9 cellular contexts compared by ENCODE assay signal in the genomic region with DNA sequence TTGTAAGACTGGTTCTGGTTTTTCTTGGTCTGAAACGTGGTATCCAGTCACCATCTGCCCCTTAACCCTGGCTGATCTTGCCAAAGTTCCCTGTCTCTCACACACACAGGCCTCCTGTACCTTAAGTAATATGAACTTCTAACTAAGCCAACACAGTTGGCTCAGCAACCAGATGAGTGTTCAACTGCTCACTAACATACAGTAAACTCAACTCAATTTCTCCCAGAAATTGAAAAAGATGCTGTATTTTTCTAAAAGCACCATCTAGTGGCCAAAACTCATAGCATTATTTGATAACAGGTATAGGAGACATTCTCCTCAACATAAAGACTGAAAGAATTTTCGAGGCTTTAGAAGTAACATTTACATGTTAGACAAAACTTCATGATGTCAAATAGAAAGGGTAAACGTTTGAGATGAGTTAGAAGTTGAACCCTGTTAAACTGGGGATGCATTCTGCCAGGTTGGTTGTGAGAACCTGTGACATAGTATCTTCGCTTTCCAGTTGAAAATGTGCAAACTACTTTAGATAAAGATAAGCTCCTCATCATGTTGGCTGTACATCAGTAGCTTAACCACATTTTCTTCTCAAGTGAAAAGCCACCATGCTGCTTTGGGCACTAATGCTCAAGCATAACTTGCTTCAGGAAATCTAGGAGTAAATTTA. TPM values are rescaled to one million over a fixed set of nuclear protein-coding genes. Genes with fewer than 3 reads are reported as not detected.
DNase-seq lines count a peak whose midpoint lies in the region; ATAC-seq, FAIRE-seq and TF ChIP-seq lines count a peak whose summit lies in the region.
"Had no signal": no experiment of that assay in that cellular context is flagged by ENCODE, and none has a peak within 500 bp of the region (broad histone marks: within the 10 kb centered on the region; RNA-seq: fewer than 3 reads in every experiment).

No MANE protein-coding gene starts in this region.

- no peak overlapping the region for H3K4me3 ChIP-seq in CD8-positive, alpha-beta memory T cell (ENCODE audit: low read length)
- H3K4me3 ChIP-seq in foreskin fibroblast (ENCODE audit: low read depth in 1 of 2, low read length in 2 of 2), result no peak overlapping the region
- H3K4me3 ChIP-seq: SJSA1 had no signal

- no peaks in the 10 kb centered on the region for H3K9me3 Mint-ChIP-seq in CD8-positive, alpha-beta memory T cell
- no peaks in the 10 kb centered on the region for H3K9me3 Mint-ChIP-seq in T-cell
- H3K9me3 Mint-ChIP-seq in activated T-helper 1 cell treated with anti-CD3 and anti-CD28 coated beads, Interleukin-12 subunit alpha, Interleukin-12 subunit beta, Interleukin-2, Interleukin-4 antibody, amounts not matched to agents 30 ng/mL and 10 ng/mL and 1 ng/mL, durations not matched to agents 14 hours and 24 hours and 36 hours, result no peaks in the 10 kb centered on the region

- no peak for FAIRE-seq in frontal cortex (lab: Jason Lieb, UNC)
- FAIRE-seq in H54 (lab: Jason Lieb, UNC), result no peak

- no peak overlapping the region for H3K27ac ChIP-seq in CD8-positive, alpha-beta memory T cell (ENCODE audit: low read depth, low read length)
- H3K27ac ChIP-seq: SJSA1 had no signal

- CTCF ChIA-PET in CD8-positive, alpha-beta memory T cell (lab: Charles Lee), result interaction anchor here (0.7 to 2.6 kb wide), 14 partner anchors 9 to 174 kb away, joined by 3 to 10 read pairs (median 4); a partner anchor contains a TSS
- CTCF ChIA-PET in HEK293T (lab: Yijun Ruan, JAX), result interaction anchor here (0.6 to 2.5 kb wide), 13 partner anchors 9 to 614 kb away, joined by 3 to 15 read pairs (median 3); no protein-coding TSS in a partner anchor
- CTCF ChIA-PET in T-cell (lab: Charles Lee), result interaction anchor here (0.6 to 4.7 kb wide), 38 partner anchors 8 to 865 kb away, joined by 3 to 43 read pairs (median 4); no protein-coding TSS in a partner anchor

- H3K27me3 Mint-ChIP-seq in CD8-positive, alpha-beta memory T cell, result no peaks in the 10 kb centered on the region
- H3K27me3 Mint-ChIP-seq in T-cell, result no peaks in the 10 kb centered on the region
- peaks cover under 1% of the 10 kb centered on the region for H3K27me3 Mint-ChIP-seq in activated T-helper 1 cell treated with anti-CD3 and anti-CD28 coated beads, Interleukin-12 subunit alpha, Interleukin-12 subunit beta, Interleukin-2, Interleukin-4 antibody, amounts not matched to agents 30 ng/mL and 10 ng/mL and 1 ng/mL, durations not matched to agents 14 hours and 24 hours and 36 hours (ENCODE audit: insufficient read depth)

- no peaks in the 10 kb centered on the region for H3K9me3 ChIP-seq in CD8-positive, alpha-beta memory T cell (ENCODE audit: low read length)
- H3K9me3 ChIP-seq: SJSA1 had no signal

- peak; percentile 38 for TF ChIP-seq CTCF in foreskin fibroblast (IDR thresholded peaks at IDR 0.05; ENCODE audit: low read depth, low read length)

- peak in 1 of 5 donors; percentile 23 for DNase-seq in CD8-positive, alpha-beta memory T cell
- DNase-seq in HEK293T (ENCODE audit: extremely low spot score) (peak; percentile 16), T-cell (no peak), foreskin fibroblast (peak; percentile 71 to 85), retina (peak; percentile 33), frontal cortex (ENCODE audit: low spot score in 2 of 2) (no peak), H54 (ENCODE audit: insufficient read length, low spot score) (no peak)
- DNase-seq in activated T-helper 1 cell treated with anti-CD3 and anti-CD28 coated beads, Interleukin-12 subunit alpha, Interleukin-12 subunit beta, Interleukin-2, Interleukin-4 antibody, amounts not matched to agents 30 ng/mL and 10 ng/mL and 1 ng/mL, durations not matched to agents 14 hours and 24 hours and 36 hours (ENCODE audit: low spot score), result no peak

- peaks cover 0 to 38% (median 3%) of the 10 kb centered on the region in 3 donors for H3K36me3 Mint-ChIP-seq in CD8-positive, alpha-beta memory T cell
- H3K36me3 Mint-ChIP-seq in T-cell, result peaks cover 17% of the 10 kb centered on the region
- peaks cover 32% of the 10 kb centered on the region for H3K36me3 Mint-ChIP-seq in activated T-helper 1 cell treated with anti-CD3 and anti-CD28 coated beads, Interleukin-12 subunit alpha, Interleukin-12 subunit beta, Interleukin-2, Interleukin-4 antibody, amounts not matched to agents 30 ng/mL and 10 ng/mL and 1 ng/mL, durations not matched to agents 14 hours and 24 hours and 36 hours (ENCODE audit: low read depth)

- no peak overlapping the region for H3K4me3 Mint-ChIP-seq in CD8-positive, alpha-beta memory T cell
- H3K4me3 Mint-ChIP-seq in T-cell, result no peak overlapping the region
- no peak overlapping the region for H3K4me3 Mint-ChIP-seq in activated T-helper 1 cell treated with anti-CD3 and anti-CD28 coated beads, Interleukin-12 subunit alpha, Interleukin-12 subunit beta, Interleukin-2, Interleukin-4 antibody, amounts not matched to agents 30 ng/mL and 10 ng/mL and 1 ng/mL, durations not matched to agents 14 hours and 24 hours and 36 hours

- no peak for TF ChIP-seq POLR2A in H54 (IDR thresholded peaks at IDR 0.05; ENCODE audit: low read depth, low read length)

- H3K4me1 Mint-ChIP-seq in CD8-positive, alpha-beta memory T cell, result peaks cover 6 to 12% (median 10%) of the 10 kb centered on the region in 3 donors
- H3K4me1 Mint-ChIP-seq in T-cell, result peaks cover 13 to 17% (median 14%) of the 10 kb centered on the region in 3 donors
- no peaks in the 10 kb centered on the region for H3K4me1 Mint-ChIP-seq in activated T-helper 1 cell treated with anti-CD3 and anti-CD28 coated beads, Interleukin-12 subunit alpha, Interleukin-12 subunit beta, Interleukin-2, Interleukin-4 antibody, amounts not matched to agents 30 ng/mL and 10 ng/mL and 1 ng/mL, durations not matched to agents 14 hours and 24 hours and 36 hours (ENCODE audit: low read depth)

- POLR2A ChIA-PET in CD8-positive, alpha-beta memory T cell (lab: Charles Lee), result interaction anchor here (0.6 to 0.8 kb wide), 2 partner anchors 67 to 159 kb away, joined by 3 to 4 read pairs; no protein-coding TSS in a partner anchor
- POLR2A ChIA-PET in HEK293T (lab: Yijun Ruan, JAX), result interaction anchor here (1.0 kb wide), 1 partner anchor 38 kb away, joined by 3 read pairs; no protein-coding TSS in a partner anchor
- POLR2A ChIA-PET in T-cell (lab: Charles Lee), result interaction anchor here (0.5 to 1.1 kb wide), 6 partner anchors 9 to 1549 kb away, joined by 3 to 8 read pairs (median 4); no protein-coding TSS in a partner anchor

- intact Hi-C loops in activated T-helper 1 cell treated with anti-CD3 and anti-CD28 coated beads, Interleukin-12 subunit alpha, Interleukin-12 subunit beta, Interleukin-2, Interleukin-4 antibody, amounts not matched to agents 30 ng/mL and 10 ng/mL and 1 ng/mL, durations not matched to agents 14 hours and 24 hours and 36 hours (cut with micrococcal nuclease), result loop anchor here (1.0 to 10.0 kb wide), 6 partner anchors 14 to 614 kb away; a partner anchor contains a TSS

- H3K27ac Mint-ChIP-seq in CD8-positive, alpha-beta memory T cell, result peak overlapping the region in 5 of 8 donors; percentile 10 to 82 (median 58)
- H3K27ac Mint-ChIP-seq in T-cell, result peak overlapping the region; percentile 30 to 34
- H3K27ac Mint-ChIP-seq in activated T-helper 1 cell treated with anti-CD3 and anti-CD28 coated beads, Interleukin-12 subunit alpha, Interleukin-12 subunit beta, Interleukin-2, Interleukin-4 antibody, amounts not matched to agents 30 ng/mL and 10 ng/mL and 1 ng/mL, durations not matched to agents 14 hours and 24 hours and 36 hours, result no peak overlapping the region

- H3K4me1 ChIP-seq in CD8-positive, alpha-beta memory T cell (ENCODE audit: insufficient read depth, low read length), result peaks cover 4% of the 10 kb centered on the region

- no peaks in the 10 kb centered on the region for H3K27me3 ChIP-seq in CD8-positive, alpha-beta memory T cell (ENCODE audit: insufficient read depth, low read length, poor library complexity, severe bottlenecking)
- H3K27me3 ChIP-seq: SJSA1 had no signal

- ATAC-seq in T-cell (replicated peaks in 1 of 4), result peak in 3 of 4 experiments; percentile 39 to 56 (median 49)

- peaks cover 14% of the 10 kb centered on the region for H3K36me3 ChIP-seq in CD8-positive, alpha-beta memory T cell (ENCODE audit: insufficient read depth, low read length)

TF ChIP-seq in HEK293T, 16 proteins besides CTCF, POLR2A, EP300 and RAD21:
- no peak for TF ChIP-seq ARNT (IDR thresholded peaks at IDR 0.05)
- no peak for TF ChIP-seq ZNF384 (IDR thresholded peaks at IDR 0.05)
- TF ChIP-seq NFRKB (IDR thresholded peaks at IDR 0.05), result no peak
- no peak for TF ChIP-seq ELF4 (IDR thresholded peaks at IDR 0.05)
- no peak for TF ChIP-seq TARDBP (IDR thresholded peaks at IDR 0.05)
- no peak for TF ChIP-seq FOXM1 (IDR thresholded peaks at IDR 0.05; ENCODE audit: borderline replicate concordance)
- no peak for TF ChIP-seq HDGF (IDR thresholded peaks at IDR 0.05; ENCODE audit: borderline replicate concordance)
- TF ChIP-seq FOXA1 (IDR thresholded peaks at IDR 0.05), result no peak
- no peak for TF ChIP-seq FOXK2 (IDR thresholded peaks at IDR 0.05)
- no peak for TF ChIP-seq CTBP1 (IDR thresholded peaks at IDR 0.05; ENCODE audit: borderline replicate concordance)
- TF ChIP-seq BHLHE40 (IDR thresholded peaks at IDR 0.05; ENCODE audit: borderline replicate concordance), result no peak
- no peak for TF ChIP-seq SP1 (IDR thresholded peaks at IDR 0.05)

RNA-seq across cellular contexts. Expression of a gene that starts 31.2 kb away (rescaled TPM):
- total RNA-seq in CD8-positive, alpha-beta memory T cell, result 100 to 1,000 TPM; 191 to 206 TPM
- 325 TPM for polyA plus RNA-seq in CD8-positive, alpha-beta memory T cell
- total RNA-seq in T-cell (100 to 1,000 TPM; 229 to 359 (median 256) TPM), frontal cortex (460 TPM)
- total RNA-seq in activated T-helper 1 cell treated with anti-CD3 and anti-CD28 coated beads, Interleukin-12 subunit alpha, Interleukin-12 subunit beta, Interleukin-2, Interleukin-4 antibody, amounts not matched to agents 30 ng/mL and 10 ng/mL and 1 ng/mL, durations not matched to agents 14 hours and 24 hours and 36 hours, result 236 and 253 TPM in 2 replicates

Comparison
In these comparisons a context has a peak if more than half of its experiments do, and no peak if none do; other contexts are left out.
1. DNase-seq: peak in HEK293T (single experiment), foreskin fibroblast (2 of 2) and retina (single experiment); none in T-cell (0 of 34), activated T-helper 1 cell treated with anti-CD3 and anti-CD28 coated beads, Interleukin-12 subunit alpha, Interleukin-12 subunit beta, Interleukin-2, Interleukin-4 antibody, amounts not matched to agents 30 ng/mL and 10 ng/mL and 1 ng/mL, durations not matched to agents 14 hours and 24 hours and 36 hours (single experiment), frontal cortex (0 of 2) and H54 (single experiment).